Comparison of ENCODE assay signal across 1 cellular context in the genomic region with DNA sequence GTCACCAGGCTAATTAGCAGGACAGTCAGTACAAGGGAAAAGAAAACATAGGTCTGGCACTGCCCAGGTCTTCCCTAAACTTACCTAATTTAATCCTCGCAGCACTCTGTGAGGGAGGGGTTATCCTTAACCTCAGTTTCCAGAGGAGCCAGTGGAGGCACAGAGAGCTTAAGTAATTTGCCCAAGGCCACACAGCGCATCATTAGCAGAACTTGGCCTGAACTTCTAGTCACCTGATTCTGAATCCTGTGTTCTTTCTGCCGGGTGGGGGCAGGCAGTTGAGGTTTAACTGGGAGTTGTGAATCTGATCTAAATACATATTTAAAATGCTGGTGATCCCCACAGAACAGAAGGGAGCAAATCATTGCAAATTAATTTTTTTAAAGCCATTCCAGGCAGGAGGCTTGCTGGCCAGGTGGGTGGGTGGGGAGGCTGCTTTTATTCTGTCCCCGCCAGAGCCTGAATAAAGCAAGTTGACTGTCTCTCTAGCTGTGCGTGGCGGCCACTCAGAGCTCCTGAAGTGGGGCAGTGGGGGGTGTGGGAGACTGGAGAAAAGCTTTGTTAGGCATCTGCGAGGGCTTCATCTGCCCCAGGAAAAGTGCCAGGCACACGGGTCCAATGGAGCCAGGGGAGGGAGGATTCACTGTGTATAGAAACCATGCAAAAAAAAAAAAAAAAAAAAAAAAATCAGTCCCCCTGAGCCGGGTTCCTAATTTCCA.
TF ChIP-seq lines count a peak whose summit lies in the region.

No MANE protein-coding gene starts in this region.

TF ChIP-seq in K562, 482 proteins besides CTCF, POLR2A, EP300 and RAD21:
- TF ChIP-seq, protein P1, sequence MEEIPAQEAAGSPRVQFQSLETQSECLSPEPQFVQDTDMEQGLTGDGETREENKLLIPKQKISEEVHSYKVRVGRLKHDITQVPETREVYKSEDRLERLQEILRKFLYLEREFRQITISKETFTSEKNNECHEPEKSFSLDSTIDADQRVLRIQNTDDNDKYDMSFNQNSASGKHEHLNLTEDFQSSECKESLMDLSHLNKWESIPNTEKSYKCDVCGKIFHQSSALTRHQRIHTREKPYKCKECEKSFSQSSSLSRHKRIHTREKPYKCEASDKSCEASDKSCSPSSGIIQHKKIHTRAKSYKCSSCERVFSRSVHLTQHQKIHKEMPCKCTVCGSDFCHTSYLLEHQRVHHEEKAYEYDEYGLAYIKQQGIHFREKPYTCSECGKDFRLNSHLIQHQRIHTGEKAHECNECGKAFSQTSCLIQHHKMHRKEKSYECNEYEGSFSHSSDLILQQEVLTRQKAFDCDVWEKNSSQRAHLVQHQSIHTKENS (CRISPR knock-in tag; IDR thresholded peaks at IDR 0.05), result no peak
- TF ChIP-seq RBM25 (IDR thresholded peaks at IDR 0.05; ENCODE audit: low read depth, low read length, severe bottlenecking), result peak; percentile 52
- TF ChIP-seq CAMTA2 (CRISPR knock-in tag; conservative IDR thresholded peaks at IDR 0.05), result no peak
- TF ChIP-seq, protein P2, sequence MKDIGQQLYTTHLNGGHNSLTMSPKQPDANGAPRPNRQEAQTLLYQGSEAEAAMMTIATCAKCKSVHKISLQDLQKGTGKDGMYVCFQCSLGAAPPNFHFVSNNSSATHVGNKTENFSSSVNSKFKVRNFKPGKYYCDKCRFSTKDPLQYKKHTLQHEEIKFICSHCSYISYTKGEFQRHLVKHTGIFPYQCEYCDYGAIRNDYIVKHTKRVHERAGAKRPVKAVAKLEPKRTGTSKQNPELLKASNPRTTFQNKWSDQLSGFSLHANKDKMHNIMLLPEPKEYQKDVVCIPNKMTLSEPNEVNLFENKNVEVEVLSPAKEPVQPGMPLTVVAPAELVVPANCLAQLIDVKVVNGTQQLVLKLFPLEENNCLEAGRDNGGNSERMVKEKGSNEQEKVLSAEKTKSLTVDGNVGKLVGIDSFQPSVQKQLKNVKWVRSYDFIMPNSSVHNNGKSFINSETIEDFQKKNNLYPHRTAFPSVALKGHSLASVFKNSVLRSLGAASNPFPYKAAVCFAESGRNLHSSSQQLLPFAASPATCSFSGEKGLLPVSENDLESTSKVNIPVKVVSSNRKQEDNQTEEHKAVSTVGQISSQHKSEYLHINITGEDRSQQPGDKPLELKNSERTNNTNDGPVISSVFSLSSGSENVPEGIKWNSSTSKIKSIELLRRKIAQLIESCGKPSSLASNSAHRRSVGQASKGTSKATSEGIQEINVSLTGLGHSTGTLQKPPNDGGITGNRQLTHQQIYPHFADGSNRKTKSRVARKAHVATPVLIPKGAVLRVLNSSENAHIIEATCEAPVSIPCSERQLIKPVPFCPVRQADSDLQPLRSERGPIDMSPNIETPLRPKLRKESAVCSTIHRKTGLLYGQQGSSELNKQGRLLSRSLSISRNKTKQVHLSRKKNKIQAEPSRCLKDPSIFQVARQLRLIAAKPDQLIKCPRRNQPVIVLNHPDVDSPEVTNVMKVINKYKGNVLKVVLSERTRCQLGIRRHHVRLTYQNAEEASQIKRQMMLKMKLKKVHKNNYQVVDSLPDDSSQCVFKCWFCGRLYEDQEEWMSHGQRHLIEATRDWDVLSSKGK (CRISPR knock-in tag; IDR thresholded peaks at IDR 0.05), result no peak
- TF ChIP-seq ZFP36 (IDR thresholded peaks at IDR 0.05; ENCODE audit: low read depth, low read length, partially characterized antibody), result peak; percentile 66
- no peak for TF ChIP-seq MCM7 (IDR thresholded peaks at IDR 0.05)
